Comparison of ENCODE assay signal across 1 cellular context in genomic region chr2:20224716-20225293, GRCh38.
TF ChIP-seq lines count a peak whose summit lies in the region.

Gene SDC1, minus strand, starts transcription at chr2:20225130. Its CDS starts 263 bp downstream, at chr2:20224867.

TF ChIP-seq in HepG2, 621 proteins besides CTCF, POLR2A, EP300 and RAD21 (continued from another document and continues in another):
- TF ChIP-seq HMGXB3 (CRISPR knock-in tag; IDR thresholded peaks at IDR 0.05; ENCODE audit: borderline replicate concordance) (no peak), ZHX2 (IDR thresholded peaks at IDR 0.05; ENCODE audit: low read depth) (0 out of 2 replicates have a peak, but pooled peaks have one; percentile 20), ZHX2 (CRISPR knock-in tag; IDR thresholded peaks at IDR 0.05; ENCODE audit: borderline replicate concordance) (no peak), KMT2B (CRISPR knock-in tag; IDR thresholded peaks at IDR 0.05) (no peak), CREB1 (IDR thresholded peaks at IDR 0.05) (no peak), CREB1 (CRISPR knock-in tag; IDR thresholded peaks at IDR 0.05) (no peak), TBL1XR1 (IDR thresholded peaks at IDR 0.05; ENCODE audit: borderline replicate concordance, low read length, partially characterized antibody) (no peak), FOXP4 (CRISPR knock-in tag; IDR thresholded peaks at IDR 0.05) (no peak), ZNF670 (CRISPR knock-in tag; IDR thresholded peaks at IDR 0.05; ENCODE audit: borderline replicate concordance) (no peak), RCOR2 (CRISPR knock-in tag; IDR thresholded peaks at IDR 0.05) (no peak), SRSF1 (optimal IDR thresholded peaks at IDR 0.05; ENCODE audit: low read depth, low read length) (no peak), GTF2F1 (IDR thresholded peaks at IDR 0.05; ENCODE audit: low read length) (no peak), ZNF709 (CRISPR knock-in tag; IDR thresholded peaks at IDR 0.05) (peak; percentile 71), KDM5A (IDR thresholded peaks at IDR 0.05; ENCODE audit: borderline replicate concordance, low read length) (no peak), SMAD1 (CRISPR knock-in tag; IDR thresholded peaks at IDR 0.05; ENCODE audit: borderline replicate concordance, low read depth) (no peak), TOPORS (CRISPR knock-in tag; IDR thresholded peaks at IDR 0.05) (no peak), MLX (CRISPR knock-in tag; IDR thresholded peaks at IDR 0.05) (no peak), GATAD2A (CRISPR knock-in tag; IDR thresholded peaks at IDR 0.05) (no peak), ZBTB25 (CRISPR knock-in tag; IDR thresholded peaks at IDR 0.05) (no peak), ZBTB33 (CRISPR knock-in tag; IDR thresholded peaks at IDR 0.05) (no peak), ZFYVE20 (CRISPR knock-in tag; IDR thresholded peaks at IDR 0.05; ENCODE audit: borderline replicate concordance, low read depth) (no peak; the same call in none of the 2 replicates), ZXDC (CRISPR knock-in tag; IDR thresholded peaks at IDR 0.05) (peak; percentile 61), ZNF646 (CRISPR knock-in tag; IDR thresholded peaks at IDR 0.05) (no peak), MIXL1 (CRISPR knock-in tag; IDR thresholded peaks at IDR 0.05) (no peak)
